In genomic region chr4:63729519-63729918, GRCh38 we compare ENCODE assay signal across 21 cellular contexts.
DNase-seq lines count a peak whose midpoint lies in the region; ATAC-seq, FAIRE-seq and TF ChIP-seq lines count a peak whose summit lies in the region.
"Had no signal": no experiment of that assay in that cellular context is flagged by ENCODE, and none has a peak within 500 bp of the region (broad histone marks: within the 10 kb centered on the region; RNA-seq: fewer than 3 reads in every experiment).

No MANE protein-coding gene starts in this region.

- H3K27ac Mint-ChIP-seq in nephron progenitor cell = peak overlapping the region; percentile 43
- H3K27ac Mint-ChIP-seq: CD4-positive, alpha-beta memory T cell had no signal

- peaks cover 15% of the 10 kb centered on the region for H3K4me1 Mint-ChIP-seq in nephron progenitor cell
- H3K4me1 Mint-ChIP-seq: CD4-positive, alpha-beta memory T cell had no signal

- POLR2A ChIA-PET in A549 (lab: Yijun Ruan, JAX) = no interaction called here

- FAIRE-seq in A549 (lab: Jason Lieb, UNC) (no peak), TTC549 (lab: Jason Lieb, UNC) (peak; percentile 11)

- no peaks in the 10 kb centered on the region for H3K9me3 ChIP-seq in A549
- H3K9me3 ChIP-seq in smooth muscle cell (replicated peaks; ENCODE audit: low read depth) = no peaks in the 10 kb centered on the region
- no peaks in the 10 kb centered on the region for H3K9me3 ChIP-seq in breast epithelium

- TF ChIP-seq POLR2A in A549 (IDR thresholded peaks at IDR 0.05; ENCODE audit: low read length) = no peak
- no peak for TF ChIP-seq POLR2A in breast epithelium (IDR thresholded peaks at IDR 0.05)

- no peak overlapping the region for H3K4me3 Mint-ChIP-seq in nephron progenitor cell
- H3K4me3 Mint-ChIP-seq: CD4-positive, alpha-beta memory T cell had no signal

- no peaks in the 10 kb centered on the region for H3F3A ChIP-seq in smooth muscle cell (ENCODE audit: low read depth)

- H3K4me3 ChIP-seq in A549 (no peak overlapping the region), smooth muscle cell (no peak overlapping the region), foreskin fibroblast (ENCODE audit: low read depth in 1 of 2, low read length in 2 of 2) (no peak overlapping the region), breast epithelium (no peak overlapping the region)

- H3K9me3 Mint-ChIP-seq in nephron progenitor cell = peaks cover 6% of the 10 kb centered on the region

- no peak overlapping the region for H3K9ac ChIP-seq in smooth muscle cell (ENCODE audit: low read depth)

- no peaks in the 10 kb centered on the region for H4K20me1 ChIP-seq in smooth muscle cell (ENCODE audit: low read depth)

- H3K27me3 Mint-ChIP-seq in nephron progenitor cell (ENCODE audit: low read depth, poor library complexity) = no peaks in the 10 kb centered on the region
- H3K27me3 Mint-ChIP-seq: CD4-positive, alpha-beta memory T cell had no signal

- peak overlapping the region; percentile 86 for H2AFZ ChIP-seq in smooth muscle cell (ENCODE audit: low read depth)

- intact Hi-C loops in breast epithelium (cut with DNase I; ENCODE audit: low total_unique reads) = no loop called here

- no peak for ATAC-seq in A549
- ATAC-seq: SK-N-SH treated with all-trans-retinoic acid at 6 μM for 48 hours had no signal

- H3K27ac ChIP-seq in A549 (no peak overlapping the region), smooth muscle cell (ENCODE audit: low read depth) (no peak overlapping the region), breast epithelium (no peak overlapping the region)
- H3K27ac ChIP-seq: HL-60 had no signal

- CTCF ChIA-PET in A549 (lab: Yijun Ruan, JAX) = no interaction called here

- no peaks in the 10 kb centered on the region for H3K36me3 Mint-ChIP-seq in nephron progenitor cell (ENCODE audit: low read depth)
- H3K36me3 Mint-ChIP-seq: CD4-positive, alpha-beta memory T cell had no signal

- H3K79me2 ChIP-seq in smooth muscle cell (ENCODE audit: low read depth) = no peaks in the 10 kb centered on the region

- H3K4me2 ChIP-seq in A549 (no peak overlapping the region), smooth muscle cell (no peak overlapping the region)

- DNase-seq in A549 (ENCODE audit: low read depth in 1 of 2, low spot score in 1 of 2) = no peak
- DNase-seq in nephron progenitor cell = no peak
- no peak for DNase-seq in smooth muscle cell (lab: John Stamatoyannopoulos, UW; ENCODE audit: unreplicated experiment)
- no peak for DNase-seq in SW 1271 (lab: John Stamatoyannopoulos, UW)
- DNase-seq in foreskin fibroblast = no peak
- no peak for DNase-seq in breast epithelium (ENCODE audit: low spot score in 2 of 2)
- DNase-seq: C1 segment of cervical spinal cord; CD4-positive, alpha-beta memory T cell; COR-L47; KBM-7; MV-4-11; NCI-H1105; NCI-H1436 treated with DMSO at 0.1 percent for 48 hours; NCI-H187 treated with DMSO at 0.1 percent for 48 hours; NCI-H524 treated with DMSO at 0.1 percent for 48 hours; NCI-H774; NK-92 treated with Interleukin-12 subunit alpha and Interleukin-12 subunit beta, amount 100 ng/mL, for 24 hours; PC-3 had no signal

- no peaks in the 10 kb centered on the region for H3K36me3 ChIP-seq in smooth muscle cell (ENCODE audit: low read depth)
- H3K36me3 ChIP-seq in breast epithelium = no peaks in the 10 kb centered on the region

- no peak for TF ChIP-seq EP300 in A549 (IDR thresholded peaks at IDR 0.05)

- TF ChIP-seq RAD21 in A549 (conservative IDR thresholded peaks at IDR 0.05 in 1 of 2, IDR thresholded peaks at IDR 0.05 in 1 of 2) = no peak

- no peaks in the 10 kb centered on the region for H3K4me1 ChIP-seq in A549
- H3K4me1 ChIP-seq in smooth muscle cell (ENCODE audit: low read depth) = peaks cover 13% of the 10 kb centered on the region
- no peaks in the 10 kb centered on the region for H3K4me1 ChIP-seq in breast epithelium

- 43% methylated on average over 4 of the region's 4 CpGs for WGBS in A549 (ENCODE audit: missing lambda C conversion rate)
- 90% methylated on average over 4 of the region's 4 CpGs for WGBS in smooth muscle cell (ENCODE audit: low lambda C conversion rate)

- no peaks in the 10 kb centered on the region for H3K27me3 ChIP-seq in smooth muscle cell (ENCODE audit: low read depth)
- H3K27me3 ChIP-seq in breast epithelium = no peaks in the 10 kb centered on the region

- no peak for TF ChIP-seq CTCF in A549 (IDR thresholded peaks at IDR 0.05)
- no peak for TF ChIP-seq CTCF in nephron progenitor cell (IDR thresholded peaks at IDR 0.05)
- TF ChIP-seq CTCF in smooth muscle cell (IDR thresholded peaks at IDR 0.05; ENCODE audit: borderline replicate concordance, insufficient read depth, poor library complexity, severe bottlenecking) = no peak
- TF ChIP-seq CTCF in foreskin fibroblast (IDR thresholded peaks at IDR 0.05; ENCODE audit: low read depth, low read length) = no peak
- no peak for TF ChIP-seq CTCF in breast epithelium (IDR thresholded peaks at IDR 0.05)

TF ChIP-seq in A549, 52 proteins besides CTCF, POLR2A, EP300 and RAD21:
- peak; percentile 53 for TF ChIP-seq MAFK (IDR thresholded peaks at IDR 0.05; ENCODE audit: partially characterized antibody)
- no peak for TF ChIP-seq RNF2 (IDR thresholded peaks at IDR 0.05; ENCODE audit: borderline replicate concordance, low read depth)
- TF ChIP-seq CBX8 (IDR thresholded peaks at IDR 0.05) = no peak
